Comparison of ENCODE assay signal across 19 cellular contexts in genomic region chr17:38891441-38891840, GRCh38. TPM values are rescaled to one million over a fixed set of nuclear protein-coding genes. Genes with fewer than 3 reads are reported as not detected.
DNase-seq lines count a peak whose midpoint lies in the region; ATAC-seq, FAIRE-seq and TF ChIP-seq lines count a peak whose summit lies in the region.
"Had no signal": no experiment of that assay in that cellular context is flagged by ENCODE, and none has a peak within 500 bp of the region (broad histone marks: within the 10 kb centered on the region; RNA-seq: fewer than 3 reads in every experiment).

No MANE protein-coding gene starts in this region.

- H4K8ac ChIP-seq in IMR-90 (ENCODE audit: low read depth in 2 of 2, low read length in 2 of 2), result no peak overlapping the region

- H4K5ac ChIP-seq in IMR-90 (ENCODE audit: low read depth, low read length), result no peak overlapping the region

- TF ChIP-seq CTCF in CD4-positive, alpha-beta T cell (IDR thresholded peaks at IDR 0.05), result no peak
- no peak for TF ChIP-seq CTCF in IMR-90 (conservative IDR thresholded peaks at IDR 0.05; ENCODE audit: low read depth, low read length)

- H4K91ac ChIP-seq in IMR-90 (ENCODE audit: insufficient read depth, low read depth, low read length), result no peak overlapping the region

- intact Hi-C loops in CD4-positive, alpha-beta T cell (cut with DNase I, micrococcal nuclease), result loop anchor here in 1 of 2 experiments (2.0 kb wide), 1 partner anchor 21 kb away; the partner anchor contains the start of gene LASP1
- intact Hi-C loops in IMR-90 (cut with micrococcal nuclease), result no loop called here
- intact Hi-C loops in activated T-helper 2 cell treated with anti-CD3 and anti-CD28 coated beads, Interferon-gamma antibody, Interleukin-2, Interleukin-4, amounts not matched to agents 10 μg/mL and 5 μg/mL and 100 μg/mL, durations not matched to agents 14 hours and 24 hours and 36 hours (cut with micrococcal nuclease), result loop anchor here (1.0 to 10.0 kb wide), 2 partner anchors 8 to 73 kb away; partner anchors contain the start of gene FBXO47

- H3K9me3 Mint-ChIP-seq in CD4-positive, alpha-beta T cell, result no peaks in the 10 kb centered on the region
- no peaks in the 10 kb centered on the region for H3K9me3 Mint-ChIP-seq in activated T-helper 2 cell treated with anti-CD3 and anti-CD28 coated beads, Interferon-gamma antibody, Interleukin-2, Interleukin-4, amounts not matched to agents 10 μg/mL and 5 μg/mL and 100 μg/mL, durations not matched to agents 14 hours and 24 hours and 36 hours
- H3K9me3 Mint-ChIP-seq in natural killer cell treated with Interleukin-12 subunit alpha and Interleukin-12 subunit beta and Interleukin-15 and Interleukin-18, amount 100 ng/mL, for 72 hours, result no peaks in the 10 kb centered on the region

- H3K4ac ChIP-seq in IMR-90 (ENCODE audit: low read depth, low read length), result no peak overlapping the region

- H3K36me3 Mint-ChIP-seq in CD4-positive, alpha-beta T cell (ENCODE audit: low read depth), result peaks cover 64% of the 10 kb centered on the region
- peaks cover 63% of the 10 kb centered on the region for H3K36me3 Mint-ChIP-seq in activated T-helper 2 cell treated with anti-CD3 and anti-CD28 coated beads, Interferon-gamma antibody, Interleukin-2, Interleukin-4, amounts not matched to agents 10 μg/mL and 5 μg/mL and 100 μg/mL, durations not matched to agents 14 hours and 24 hours and 36 hours (ENCODE audit: low read depth)
- no peaks in the 10 kb centered on the region for H3K36me3 Mint-ChIP-seq in natural killer cell treated with Interleukin-12 subunit alpha and Interleukin-12 subunit beta and Interleukin-15 and Interleukin-18, amount 100 ng/mL, for 72 hours

- H3K4me3 ChIP-seq in IMR-90 (ENCODE audit: insufficient read depth, low read depth, low read length) (no peak overlapping the region), small intestine (ENCODE audit: low read depth in 1 of 2, low read length in 2 of 2) (no peak overlapping the region)
- H3K4me3 ChIP-seq: GM12878, Peyer's patch had no signal

- in situ Hi-C loops in IMR-90 (cut with MboI; ENCODE audit: low sequenced_read_pairs), result no loop called here

- H3K27me3 ChIP-seq in CD4-positive, alpha-beta T cell (ENCODE audit: control insufficient read depth, insufficient read depth, low read length), result no peaks in the 10 kb centered on the region
- H3K27me3 ChIP-seq in IMR-90 (ENCODE audit: control insufficient read depth, insufficient read depth, low read length) (no peaks in the 10 kb centered on the region), small intestine (ENCODE audit: control insufficient read depth in 2 of 2, insufficient read depth in 2 of 2, low read length in 2 of 2) (no peaks in the 10 kb centered on the region)
- H3K27me3 ChIP-seq: Peyer's patch had no signal

- peaks cover 78% of the 10 kb centered on the region for H3K36me3 ChIP-seq in IMR-90 (ENCODE audit: control insufficient read depth, insufficient read depth, low read length)
- peaks cover 9 to 30% of the 10 kb centered on the region in 2 donors for H3K36me3 ChIP-seq in small intestine (ENCODE audit: control insufficient read depth in 2 of 2, insufficient read depth in 2 of 2, low read length in 2 of 2)

- no peak overlapping the region for H3K23ac ChIP-seq in IMR-90 (ENCODE audit: low read depth, low read length)

- H3K18ac ChIP-seq in IMR-90 (ENCODE audit: low read depth, low read length), result no peak overlapping the region

- H3K4me1 Mint-ChIP-seq in CD4-positive, alpha-beta T cell (ENCODE audit: low read depth), result peaks cover 86% of the 10 kb centered on the region
- H3K4me1 Mint-ChIP-seq in activated T-helper 2 cell treated with anti-CD3 and anti-CD28 coated beads, Interferon-gamma antibody, Interleukin-2, Interleukin-4, amounts not matched to agents 10 μg/mL and 5 μg/mL and 100 μg/mL, durations not matched to agents 14 hours and 24 hours and 36 hours (ENCODE audit: low read depth), result peaks cover 58% of the 10 kb centered on the region
- H3K4me1 Mint-ChIP-seq in natural killer cell treated with Interleukin-12 subunit alpha and Interleukin-12 subunit beta and Interleukin-15 and Interleukin-18, amount 100 ng/mL, for 72 hours (ENCODE audit: low read depth in 2 of 2), result peaks cover 51 to 68% of the 10 kb centered on the region in 2 donors

- POLR2A ChIA-PET in CD4-positive, alpha-beta T cell (lab: Charles Lee), result interaction anchor here (1.0 to 4.5 kb wide), 5 partner anchors 14 to 262 kb away, joined by 3 to 56 read pairs (median 6); partner anchors contain the start of genes LASP1 and RPL23
- POLR2A ChIA-PET in IMR-90 (lab: Charles Lee; ENCODE audit: unreplicated experiment), result no interaction called here

- H3K9me1 ChIP-seq in IMR-90 (ENCODE audit: insufficient read depth, low read length), result peaks cover 27% of the 10 kb centered on the region

- H2BK20ac ChIP-seq in IMR-90 (ENCODE audit: low read depth, low read length), result no peak overlapping the region

- H2BK5ac ChIP-seq in IMR-90 (ENCODE audit: low read depth, low read length, poor library complexity, severe bottlenecking), result no peak overlapping the region

- no peak overlapping the region for H3K56ac ChIP-seq in IMR-90 (ENCODE audit: extremely low read depth, insufficient read depth, low read length)

- CTCF ChIA-PET in CD4-positive, alpha-beta T cell (lab: Charles Lee), result interaction anchor here (0.5 to 2.4 kb wide), 3 partner anchors 21 to 128 kb away, joined by 3 to 6 read pairs (median 6); no protein-coding TSS in a partner anchor
- CTCF ChIA-PET in IMR-90 (lab: Yijun Ruan, JAX), result no interaction called here

- no peak for TF ChIP-seq RAD21 in IMR-90 (IDR thresholded peaks at IDR 0.05; ENCODE audit: low read length)

- H2BK15ac ChIP-seq in IMR-90 (ENCODE audit: low read depth, low read length), result no peak overlapping the region

- no CpG with 5 or more reads among the region's 8 CpGs for WGBS in IMR-90 (ENCODE audit: extremely low coverage in 2 of 2, insufficient read length in 1 of 2), 2 experiments
- 67 to 78% (median 70%) methylated on average over 8 of the region's 8 CpGs for WGBS in small intestine, 3 donors

- H4K20me1 ChIP-seq in IMR-90 (ENCODE audit: insufficient read depth, low read length), result peaks cover 99% of the 10 kb centered on the region

- H2AK5ac ChIP-seq in IMR-90 (ENCODE audit: low read depth, low read length), result no peak overlapping the region

- no peak overlapping the region for H3K14ac ChIP-seq in IMR-90 (replicated peaks; ENCODE audit: low read depth, low read length)

- peak overlapping the region; percentile 89 for H3K27ac Mint-ChIP-seq in CD4-positive, alpha-beta T cell
- H3K27ac Mint-ChIP-seq in activated T-helper 2 cell treated with anti-CD3 and anti-CD28 coated beads, Interferon-gamma antibody, Interleukin-2, Interleukin-4, amounts not matched to agents 10 μg/mL and 5 μg/mL and 100 μg/mL, durations not matched to agents 14 hours and 24 hours and 36 hours, result peak overlapping the region; percentile 55
- peak overlapping the region; percentile 85 to 92 for H3K27ac Mint-ChIP-seq in natural killer cell treated with Interleukin-12 subunit alpha and Interleukin-12 subunit beta and Interleukin-15 and Interleukin-18, amount 100 ng/mL, for 72 hours

- no peak overlapping the region for H2BK120ac ChIP-seq in IMR-90 (ENCODE audit: low read depth, low read length)

- no peak overlapping the region for H2AK9ac ChIP-seq in IMR-90 (replicated peaks; ENCODE audit: low read depth, low read length, poor library complexity)

- H3K27me3 Mint-ChIP-seq in CD4-positive, alpha-beta T cell, result no peaks in the 10 kb centered on the region
- no peaks in the 10 kb centered on the region for H3K27me3 Mint-ChIP-seq in activated T-helper 2 cell treated with anti-CD3 and anti-CD28 coated beads, Interferon-gamma antibody, Interleukin-2, Interleukin-4, amounts not matched to agents 10 μg/mL and 5 μg/mL and 100 μg/mL, durations not matched to agents 14 hours and 24 hours and 36 hours (ENCODE audit: low read depth)
- no peaks in the 10 kb centered on the region for H3K27me3 Mint-ChIP-seq in natural killer cell treated with Interleukin-12 subunit alpha and Interleukin-12 subunit beta and Interleukin-15 and Interleukin-18, amount 100 ng/mL, for 72 hours

- TF ChIP-seq POLR2A in IMR-90 (IDR thresholded peaks at IDR 0.05; ENCODE audit: low read depth, low read length), result no peak

- BruUV-seq in IMR-90 (replicated peaks; lab: Mats Ljungman, UMichigan), result no TSS peak

- H3K4me1 ChIP-seq in IMR-90 (ENCODE audit: control insufficient read depth, insufficient read depth, low read length) (peaks cover 9% of the 10 kb centered on the region), small intestine (ENCODE audit: control insufficient read depth in 2 of 2, insufficient read depth in 1 of 2, low read depth in 1 of 2, low read length in 1 of 2) (peaks cover 4 to 14% of the 10 kb centered on the region in 2 donors)

- FAIRE-seq in small intestine (lab: Jason Lieb, UNC), result no peak
- FAIRE-seq: GM12878 had no signal

- H3K27ac ChIP-seq in CD4-positive, alpha-beta T cell (ENCODE audit: low read depth, low read length), result peak overlapping the region; percentile 32
- H3K27ac ChIP-seq in IMR-90 (ENCODE audit: insufficient read depth, low read length) (no peak overlapping the region), small intestine (ENCODE audit: low read depth in 1 of 2, low read length in 1 of 2) (no peak overlapping the region)
- H3K27ac ChIP-seq: C4-2B, KMS-11 had no signal

- peak; percentile 73 for ATAC-seq in CD4-positive, alpha-beta T cell (ENCODE audit: poor library complexity)
- ATAC-seq in IMR-90 (ENCODE audit: low read depth), result no peak
- ATAC-seq in natural killer cell treated with Interleukin-12 subunit alpha and Interleukin-12 subunit beta and Interleukin-15 and Interleukin-18, amount 100 ng/mL, for 72 hours, result no peak
- ATAC-seq: GM12878 had no signal

- H3K4me3 Mint-ChIP-seq in CD4-positive, alpha-beta T cell, result peak overlapping the region; percentile 47
- no peak overlapping the region for H3K4me3 Mint-ChIP-seq in activated T-helper 2 cell treated with anti-CD3 and anti-CD28 coated beads, Interferon-gamma antibody, Interleukin-2, Interleukin-4, amounts not matched to agents 10 μg/mL and 5 μg/mL and 100 μg/mL, durations not matched to agents 14 hours and 24 hours and 36 hours (ENCODE audit: low read depth)
- H3K4me3 Mint-ChIP-seq in natural killer cell treated with Interleukin-12 subunit alpha and Interleukin-12 subunit beta and Interleukin-15 and Interleukin-18, amount 100 ng/mL, for 72 hours, result peak overlapping the region; percentile 48

- peak overlapping the region; percentile 32 for H2AFZ ChIP-seq in IMR-90 (replicated peaks; ENCODE audit: low read length, poor library complexity)

- H3K9me3 ChIP-seq in CD4-positive, alpha-beta T cell (ENCODE audit: control insufficient read depth, low read length), result no peaks in the 10 kb centered on the region
- no peaks in the 10 kb centered on the region for H3K9me3 ChIP-seq in IMR-90 (ENCODE audit: control insufficient read depth, insufficient read depth, low read length)
- no peaks in the 10 kb centered on the region for H3K9me3 ChIP-seq in small intestine (ENCODE audit: control insufficient read depth, low read depth)
- H3K9me3 ChIP-seq: Peyer's patch had no signal

- dilution Hi-C loops in IMR-90 (cut with HindIII; ENCODE audit: low sequenced_read_pairs, unreplicated experiment), result no loop called here

- H3K4me2 ChIP-seq in IMR-90 (ENCODE audit: low read depth, low read length), result no peak overlapping the region
- H3K4me2 ChIP-seq: KMS-11 had no signal

- H3K79me1 ChIP-seq in IMR-90 (ENCODE audit: low read depth in 1 of 2, low read length in 2 of 2), result peaks cover 36 to 95% of the 10 kb centered on the region in 2 experiments; a peak in 3 of 4 replicates

- DNase-seq in CD4-positive, alpha-beta T cell, result no peak
- no peak for DNase-seq in IMR-90
- no peak for DNase-seq in activated T-helper 2 cell treated with anti-CD3 and anti-CD28 coated beads, Interferon-gamma antibody, Interleukin-2, Interleukin-4, amounts not matched to agents 10 μg/mL and 5 μg/mL and 100 μg/mL, durations not matched to agents 14 hours and 24 hours and 36 hours (ENCODE audit: low spot score)
- DNase-seq in natural killer cell treated with Interleukin-12 subunit alpha and Interleukin-12 subunit beta and Interleukin-15 and Interleukin-18, amount 100 ng/mL, for 72 hours (ENCODE audit: low spot score), result no peak
- DNase-seq in small intestine, result no peak
- DNase-seq in NCI-H226, result no peak
- DNase-seq in NCI-H187 (lab: John Stamatoyannopoulos, UW), result no peak
- DNase-seq: activated CD4-positive, alpha-beta T cell treated with anti-CD3 and anti-CD28 coated beads, Interleukin-2, amount 50 U/mL, for 4 hours; erythroblast; glutamatergic neuron; islet precursor cell; midbrain; NCI-H1417 treated with DMSO at 0.1 percent for 48 hours; NCI-H446; Peyer's patch; SW 1271 had no signal

- H3K9ac ChIP-seq in IMR-90 (ENCODE audit: low read depth, low read length), result no peak overlapping the region
- H3K9ac ChIP-seq: KMS-11 had no signal

RNA-seq across cellular contexts. Expression of gene LASP1, which starts 21.6 kb away (rescaled TPM):
- total RNA-seq in CD4-positive, alpha-beta T cell, result 10 to 100 TPM; 50.1 to 50.5 TPM
- total RNA-seq in IMR-90 (2012; rRNA removed), result 79.8 and 113 TPM in 2 replicates
- polyA plus RNA-seq in IMR-90 (2012; rRNA removed), result 262 and 304 TPM in 2 replicates
- polyA plus RNA-seq in IMR-90 (2012; cell fraction: cytosol; rRNA removed), result 126 and 206 TPM in 2 replicates
- polyA plus RNA-seq in IMR-90 (2012; cell fraction: nucleus; rRNA removed; ENCODE audit: low replicate concordance), result 161 and 251 TPM in 2 replicates
- total RNA-seq in activated T-helper 2 cell treated with anti-CD3 and anti-CD28 coated beads, Interferon-gamma antibody, Interleukin-2, Interleukin-4, amounts not matched to agents 10 μg/mL and 5 μg/mL and 100 μg/mL, durations not matched to agents 14 hours and 24 hours and 36 hours, result 151 and 156 TPM in 2 replicates
- total RNA-seq in natural killer cell treated with Interleukin-12 subunit alpha and Interleukin-12 subunit beta and Interleukin-15 and Interleukin-18, amount 100 ng/mL, for 72 hours, result 100 to 1,000 TPM; 214 to 390 TPM
- polyA plus RNA-seq in small intestine, result 100 to 1,000 TPM; 152 to 257 (median 213) TPM

RNA-seq across cellular contexts. Expression of gene RPL23, which starts 37.9 kb away (rescaled TPM):
- total RNA-seq in CD4-positive, alpha-beta T cell, result 1,000 to 10,000 TPM; 2,293 to 2,296 TPM
- 1,170 and 2,401 TPM in 2 replicates for total RNA-seq in IMR-90 (2012; rRNA removed)
- polyA plus RNA-seq in IMR-90 (2012; rRNA removed), result 1,882 and 2,308 TPM in 2 replicates
- 437 and 806 TPM in 2 replicates for polyA plus RNA-seq in IMR-90 (2012; cell fraction: cytosol; rRNA removed)
- polyA plus RNA-seq in IMR-90 (2012; cell fraction: nucleus; rRNA removed; ENCODE audit: low replicate concordance), result 76.8 and 944 TPM in 2 replicates
- total RNA-seq in activated T-helper 2 cell treated with anti-CD3 and anti-CD28 coated beads, Interferon-gamma antibody, Interleukin-2, Interleukin-4, amounts not matched to agents 10 μg/mL and 5 μg/mL and 100 μg/mL, durations not matched to agents 14 hours and 24 hours and 36 hours, result 1,775 and 1,796 TPM in 2 replicates
- total RNA-seq in natural killer cell treated with Interleukin-12 subunit alpha and Interleukin-12 subunit beta and Interleukin-15 and Interleukin-18, amount 100 ng/mL, for 72 hours, result 1,000 to 10,000 TPM; 1,120 to 1,259 TPM
- polyA plus RNA-seq in small intestine, result 1,000 to 10,000 TPM; 1,251 to 3,207 (median 2,524) TPM
